Comparison of ENCODE assay signal across 8 cellular contexts in genomic region chr1:36349241-36349671, GRCh38. TPM values are rescaled to one million over a fixed set of nuclear protein-coding genes. Genes with fewer than 3 reads are reported as not detected.
DNase-seq lines count a peak whose midpoint lies in the region; ATAC-seq and TF ChIP-seq lines count a peak whose summit lies in the region.

No MANE protein-coding gene starts in this region.

- TF ChIP-seq POLR2A in esophagus muscularis mucosa (IDR thresholded peaks at IDR 0.05; ENCODE audit: low read depth), result no peak

- H3K9me3 ChIP-seq in esophagus muscularis mucosa (no peaks in the 10 kb centered on the region), BE2C (no peaks in the 10 kb centered on the region)

- WGBS in esophagus muscularis mucosa, result 82% methylated on average over 4 of the region's 7 CpGs

- H3K4me1 ChIP-seq in esophagus muscularis mucosa (peaks cover 28 to 46% (median 42%) of the 10 kb centered on the region in 4 donors), BE2C (peaks cover 9% of the 10 kb centered on the region)

- ATAC-seq in GM19372 (IDR thresholded peaks at IDR 0.05; ENCODE audit: low read depth, unreplicated experiment) (peak; percentile 68), HG03469 (IDR thresholded peaks at IDR 0.05; ENCODE audit: unreplicated experiment) (peak; percentile 43)

- intact Hi-C loops in esophagus muscularis mucosa (cut with DNase I), result no loop called here

- DNase-seq in AG08395 (ENCODE audit: low spot score), result peak; percentile 46
- no peak for DNase-seq in esophagus muscularis mucosa (ENCODE audit: extremely low spot score)
- DNase-seq in UCSD-AML1 (lab: John Stamatoyannopoulos, UW; ENCODE audit: unreplicated experiment), result no peak
- no peak for DNase-seq in GF-D8 (lab: John Stamatoyannopoulos, UW)
- DNase-seq in NCI-H187 (lab: John Stamatoyannopoulos, UW), result no peak
- DNase-seq in BE2C, result no peak

- H3K27me3 ChIP-seq in esophagus muscularis mucosa (no peaks in the 10 kb centered on the region), BE2C (no peaks in the 10 kb centered on the region)

- H3K4me3 ChIP-seq in esophagus muscularis mucosa (no peak overlapping the region), BE2C (ENCODE audit: low read depth, low read length) (no peak overlapping the region)

- peak overlapping the region in 3 of 4 donors; percentile 66 to 78 (median 71) for H3K27ac ChIP-seq in esophagus muscularis mucosa (replicated peaks in 1 of 4)

- TF ChIP-seq CTCF in esophagus muscularis mucosa (IDR thresholded peaks at IDR 0.05) (no peak), BE2C (IDR thresholded peaks at IDR 0.05; ENCODE audit: low read depth, low read length) (no peak)

- no peak for TF ChIP-seq EP300 in esophagus muscularis mucosa (IDR thresholded peaks at IDR 0.05)

- peaks cover 35 to 91% (median 83%) of the 10 kb centered on the region in 4 donors for H3K36me3 ChIP-seq in esophagus muscularis mucosa
- peaks cover 7% of the 10 kb centered on the region; the same call in 1 of the 2 replicates for H3K36me3 ChIP-seq in BE2C

RNA-seq across cellular contexts. Expression of gene EVA1B, which starts 25.8 kb away (rescaled TPM):
- total RNA-seq in esophagus muscularis mucosa, result 100 to 1,000 TPM in 2 of 4 donors, 10 to 100 TPM in 2; 45.1 to 129 (median 79.5) TPM
- polyA plus RNA-seq in BE2C (2012; ENCODE audit: insufficient read depth, insufficient read length, low read depth), result 6.5 TPM

RNA-seq across cellular contexts. Expression of gene STK40, which starts 36.5 kb away (rescaled TPM):
- 100 to 1,000 TPM in 1 of 4 donors, 10 to 100 TPM in 3; 67.7 to 103 (median 80.2) TPM for total RNA-seq in esophagus muscularis mucosa
- 49.4 TPM for polyA plus RNA-seq in BE2C (2012; ENCODE audit: insufficient read depth, insufficient read length, low read depth)

RNA-seq across cellular contexts. Expression of gene SH3D21, which starts 43.1 kb away (rescaled TPM):
- 1 to 10 TPM in 2 of 4 donors, under 1 TPM in 2; 0.26 to 2.0 (median 1.1) TPM for total RNA-seq in esophagus muscularis mucosa
- polyA plus RNA-seq in BE2C (2012; ENCODE audit: insufficient read depth, insufficient read length, low read depth), result 1.9 TPM

RNA-seq across cellular contexts. Expression of gene LSM10, which starts 48.5 kb away (rescaled TPM):
- 10 to 100 TPM; 42.2 to 64.5 (median 59.5) TPM for total RNA-seq in esophagus muscularis mucosa
- polyA plus RNA-seq in BE2C (2012; ENCODE audit: insufficient read depth, insufficient read length, low read depth), result 119 TPM
